2 cellular contexts compared by ENCODE assay signal in genomic region chr3:80586338-80586737, GRCh38.
A peak's percentile ranks its signal among the peaks of the same experiment; 100 is the strongest.
TF ChIP-seq lines count a peak whose summit lies in the region.

No MANE protein-coding gene starts in this region.

TF ChIP-seq in HepG2, 621 proteins besides CTCF, POLR2A, EP300 and RAD21:
- TF ChIP-seq THAP7 (CRISPR knock-in tag; IDR thresholded peaks at IDR 0.05) (no peak), CEBPB (IDR thresholded peaks at IDR 0.05; ENCODE audit: borderline replicate concordance, low read depth, low read length) (peak; percentile 68; the same call in 1 of the 2 replicates)

TF ChIP-seq in H1, 55 proteins besides CTCF, POLR2A, EP300 and RAD21:
- TF ChIP-seq CHD7 (IDR thresholded peaks at IDR 0.05; ENCODE audit: insufficient replicate concordance, low read length) = no peak
- peak; percentile 83 for TF ChIP-seq CEBPB (IDR thresholded peaks at IDR 0.05; ENCODE audit: low read depth, low read length)
